ENCODE assay signal across 18 cellular contexts in the genomic region with DNA sequence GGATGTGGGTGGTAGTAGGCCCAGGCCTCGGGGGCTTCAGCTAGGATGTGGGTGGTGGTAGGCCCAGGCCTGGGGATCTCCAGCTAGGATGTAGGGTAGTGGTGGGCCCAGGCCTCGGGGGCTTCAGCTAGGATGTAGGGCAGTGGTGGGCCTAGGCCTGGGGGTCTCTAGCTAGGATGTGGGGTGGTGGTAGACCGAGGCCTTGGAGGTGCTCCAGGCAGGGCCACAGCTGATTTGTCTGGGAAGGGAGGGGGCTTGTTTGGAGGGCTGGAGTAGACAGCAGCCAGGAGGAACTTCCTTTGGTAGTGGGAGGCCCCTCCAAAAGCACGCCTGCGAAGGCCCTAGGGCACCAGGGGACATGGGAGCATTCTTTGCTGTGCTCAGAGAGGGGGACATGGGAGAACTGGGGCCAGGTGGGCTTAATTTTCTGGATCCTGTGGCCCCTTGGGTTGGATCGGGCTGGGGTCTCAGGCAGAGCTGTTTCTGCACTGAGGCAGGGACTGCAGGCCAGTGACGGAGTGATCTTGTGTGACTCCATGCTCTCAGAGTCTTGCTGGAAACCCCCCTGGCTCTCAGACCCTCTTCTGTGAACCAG. TPM values are rescaled to one million over a fixed set of nuclear protein-coding genes. Genes with fewer than 3 reads are reported as not detected.
A peak's percentile ranks its signal among the peaks of the same experiment; 100 is the strongest.
DNase-seq lines count a peak whose midpoint lies in the region; ATAC-seq, FAIRE-seq and TF ChIP-seq lines count a peak whose summit lies in the region.
"Had no signal": no experiment of that assay in that cellular context is flagged by ENCODE, and none has a peak within 500 bp of the region (broad histone marks: within the 10 kb centered on the region; RNA-seq: fewer than 3 reads in every experiment).

No MANE protein-coding gene starts in this region.

- peak overlapping the region; percentile 9 to 79 for H3K27ac Mint-ChIP-seq in natural killer cell
- H3K27ac Mint-ChIP-seq in natural killer cell treated with Interleukin-12 subunit alpha and Interleukin-12 subunit beta and Interleukin-15 and Interleukin-18, amount 100 ng/mL, for 72 hours = no peak overlapping the region

- H3K4me3 Mint-ChIP-seq in natural killer cell = no peak overlapping the region
- no peak overlapping the region for H3K4me3 Mint-ChIP-seq in natural killer cell treated with Interleukin-12 subunit alpha and Interleukin-12 subunit beta and Interleukin-15 and Interleukin-18, amount 100 ng/mL, for 72 hours
- H3K4me3 Mint-ChIP-seq: CD4-positive, alpha-beta memory T cell had no signal

- FAIRE-seq in bronchial epithelial cell (lab: Jason Lieb, UNC) = peak; percentile 28

- intact Hi-C loops in natural killer cell (cut with micrococcal nuclease) = loop anchor here (1.0 to 2.0 kb wide), 2 partner anchors 7 to 71 kb away; no protein-coding TSS in a partner anchor
- intact Hi-C loops in sciatic nerve (cut with DNase I) = loop anchor here (10.0 kb wide), 1 partner anchor 49 kb away; no protein-coding TSS in a partner anchor

- H3K27me3 Mint-ChIP-seq in natural killer cell (ENCODE audit: low read depth in 2 of 2) = no peaks in the 10 kb centered on the region
- peaks cover 0 to 4% of the 10 kb centered on the region in 2 donors for H3K27me3 Mint-ChIP-seq in natural killer cell treated with Interleukin-12 subunit alpha and Interleukin-12 subunit beta and Interleukin-15 and Interleukin-18, amount 100 ng/mL, for 72 hours

- H3K9me3 Mint-ChIP-seq in natural killer cell = peaks cover 3 to 7% of the 10 kb centered on the region in 2 donors
- H3K9me3 Mint-ChIP-seq in natural killer cell treated with Interleukin-12 subunit alpha and Interleukin-12 subunit beta and Interleukin-15 and Interleukin-18, amount 100 ng/mL, for 72 hours = peaks cover 3% of the 10 kb centered on the region

- ATAC-seq in natural killer cell = no peak
- no peak for ATAC-seq in natural killer cell treated with Interleukin-12 subunit alpha and Interleukin-12 subunit beta and Interleukin-15 and Interleukin-18, amount 100 ng/mL, for 72 hours
- ATAC-seq in sciatic nerve = no peak
- ATAC-seq: HCT116 had no signal

- DNase-seq in natural killer cell (no peak), bronchial epithelial cell (ENCODE audit: low read depth) (no peak), sciatic nerve (ENCODE audit: low spot score) (peak; percentile 35), medulla oblongata (ENCODE audit: extremely low spot score) (no peak), NCI-H2081 (lab: John Stamatoyannopoulos, UW) (no peak), NCI-H774 (lab: John Stamatoyannopoulos, UW) (no peak)
- no peak for DNase-seq in natural killer cell treated with Interleukin-12 subunit alpha and Interleukin-12 subunit beta and Interleukin-15 and Interleukin-18, amount 100 ng/mL, for 72 hours (ENCODE audit: low spot score)
- DNase-seq: Calu3; CD4-positive, alpha-beta memory T cell; DMS53; GOT3; NCI-H1092 treated with DMSO at 0.1 percent for 48 hours; NCI-H2107; NCI-H2227 treated with DMSO at 0.1 percent for 48 hours; NCI-H524; SHP77 treated with DMSO at 0.1 percent for 48 hours had no signal

- H3K27me3 ChIP-seq in bronchial epithelial cell (ENCODE audit: control insufficient read depth, insufficient read depth, low read length) = peaks cover 21% of the 10 kb centered on the region

- H3K36me3 ChIP-seq in bronchial epithelial cell (ENCODE audit: control insufficient read depth, insufficient read depth, low read length) = no peaks in the 10 kb centered on the region
- H3K36me3 ChIP-seq: BLaER1 had no signal

- TF ChIP-seq CTCF in natural killer cell (IDR thresholded peaks at IDR 0.05) = no peak
- no peak for TF ChIP-seq CTCF in bronchial epithelial cell (IDR thresholded peaks at IDR 0.05; ENCODE audit: insufficient read depth, low read length, severe bottlenecking)

- H3K36me3 Mint-ChIP-seq in natural killer cell = peaks cover 8% of the 10 kb centered on the region
- H3K36me3 Mint-ChIP-seq in natural killer cell treated with Interleukin-12 subunit alpha and Interleukin-12 subunit beta and Interleukin-15 and Interleukin-18, amount 100 ng/mL, for 72 hours = peaks cover 11% of the 10 kb centered on the region

- H3K4me1 Mint-ChIP-seq in natural killer cell = peaks cover 48 to 79% of the 10 kb centered on the region in 2 donors
- peaks cover 28 to 40% of the 10 kb centered on the region in 2 donors for H3K4me1 Mint-ChIP-seq in natural killer cell treated with Interleukin-12 subunit alpha and Interleukin-12 subunit beta and Interleukin-15 and Interleukin-18, amount 100 ng/mL, for 72 hours (ENCODE audit: low read depth in 2 of 2)

- H3K4me3 ChIP-seq in bronchial epithelial cell (ENCODE audit: low read depth, low read length) = no peak overlapping the region
- H3K4me3 ChIP-seq: BLaER1 had no signal

RNA-seq across cellular contexts. Expression of a gene that starts 3.3 kb away (rescaled TPM):
- 1,000 to 10,000 TPM; 1,124 to 1,574 (median 1,339) TPM for total RNA-seq in natural killer cell
- 10 to 100 TPM in 1 of 2 donors, 1 to 10 TPM in 1; 1.5 to 13.6 TPM for total RNA-seq in natural killer cell treated with Interleukin-12 subunit alpha and Interleukin-12 subunit beta and Interleukin-15 and Interleukin-18, amount 100 ng/mL, for 72 hours
- total RNA-seq in bronchial epithelial cell = 5.4 and 6.3 TPM in 2 replicates
- 35.6 TPM for total RNA-seq in sciatic nerve

Comparison
In these comparisons a context has a peak if more than half of its experiments do, and no peak if none do; other contexts are left out.
1. H3K27ac Mint-ChIP-seq: peak in natural killer cell (2 of 2); none in natural killer cell treated with Interleukin-12 subunit alpha and Interleukin-12 subunit beta and Interleukin-15 and Interleukin-18, amount 100 ng/mL, for 72 hours (0 of 2).
2. RNA of a gene that starts 3.3 kb away (total RNA-seq): 1,124 to 1,574 TPM in natural killer cell; 35.6 TPM in sciatic nerve (single experiment), 1.5 to 13.6 TPM in natural killer cell treated with Interleukin-12 subunit alpha and Interleukin-12 subunit beta and Interleukin-15 and Interleukin-18, amount 100 ng/mL, for 72 hours and 5.4 to 6.3 TPM in bronchial epithelial cell; every median in the first group is over 10 times any median in the second.